10 cellular contexts compared by ENCODE assay signal in the genomic region with DNA sequence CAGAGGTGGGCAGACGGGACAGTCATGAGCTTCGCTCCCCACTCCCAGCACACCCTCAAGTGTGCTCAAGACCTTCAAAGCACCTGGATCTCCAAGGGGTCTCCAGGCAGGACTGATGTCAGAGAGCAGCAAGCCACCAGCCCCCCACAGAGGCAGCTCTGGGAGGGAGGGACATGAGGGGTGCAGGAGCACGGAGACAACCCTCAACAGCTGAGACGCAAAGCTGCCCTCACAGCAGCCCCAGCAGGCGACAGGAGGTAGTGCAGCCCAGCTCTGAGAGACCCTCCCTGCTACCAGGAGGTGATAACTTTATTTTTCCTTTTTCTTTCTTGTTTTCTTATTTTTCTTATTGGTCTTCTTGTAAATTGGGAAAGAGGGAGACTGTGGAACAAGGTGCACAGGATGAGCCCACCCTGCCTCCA. TPM values are rescaled to one million over a fixed set of nuclear protein-coding genes. Genes with fewer than 3 reads are reported as not detected.
DNase-seq lines count a peak whose midpoint lies in the region; ATAC-seq and TF ChIP-seq lines count a peak whose summit lies in the region.
"Had no signal": no experiment of that assay in that cellular context is flagged by ENCODE, and none has a peak within 500 bp of the region (broad histone marks: within the 10 kb centered on the region; RNA-seq: fewer than 3 reads in every experiment).

No MANE protein-coding gene starts in this region.

- no peak overlapping the region for H3K9ac ChIP-seq in PC-3 (ENCODE audit: low read length)
- H3K9ac ChIP-seq in fibroblast of lung (ENCODE audit: insufficient read depth, low read length) = no peak overlapping the region

- ATAC-seq in activated CD8-positive, alpha-beta memory T cell treated with anti-CD3 and anti-CD28 coated beads, Interleukin-2, amount 10 ng/mL, durations not matched to agents 7 days and 5 days = no peak
- ATAC-seq in PC-3 = no peak
- ATAC-seq in HG02798 (IDR thresholded peaks at IDR 0.05; ENCODE audit: poor library complexity, unreplicated experiment) = no peak
- no peak for ATAC-seq in activated T-helper 17 cell treated with anti-CD3 and anti-CD28 coated beads, Interleukin-2, amount 50 U/mL, for 72 hours (replicated peaks)
- ATAC-seq: naive thymus-derived CD8-positive, alpha-beta T cell had no signal

- no peak overlapping the region for H3K27ac Mint-ChIP-seq in activated CD8-positive, alpha-beta memory T cell treated with anti-CD3 and anti-CD28 coated beads, Interleukin-2, amount 10 ng/mL, durations not matched to agents 7 days and 5 days
- no peak overlapping the region for H3K27ac Mint-ChIP-seq in activated T-helper 17 cell treated with anti-CD3 and anti-CD28 coated beads, Interleukin-2, amount 50 U/mL, for 72 hours

- no peak overlapping the region for H2AFZ ChIP-seq in PC-3 (ENCODE audit: low read length)
- no peak overlapping the region for H2AFZ ChIP-seq in fibroblast of lung (ENCODE audit: low read length)

- no peak overlapping the region for H3K4me3 Mint-ChIP-seq in activated CD8-positive, alpha-beta memory T cell treated with anti-CD3 and anti-CD28 coated beads, Interleukin-2, amount 10 ng/mL, durations not matched to agents 7 days and 5 days
- H3K4me3 Mint-ChIP-seq in activated T-helper 17 cell treated with anti-CD3 and anti-CD28 coated beads, Interleukin-2, amount 50 U/mL, for 72 hours = no peak overlapping the region
- H3K4me3 Mint-ChIP-seq: naive thymus-derived CD8-positive, alpha-beta T cell had no signal

- H3K9me2 ChIP-seq in PC-3 (replicated peaks; ENCODE audit: low read length) = no peaks in the 10 kb centered on the region

- H3K27me3 ChIP-seq in PC-3 (ENCODE audit: low read length) (no peaks in the 10 kb centered on the region), fibroblast of lung (ENCODE audit: control insufficient read depth, insufficient read depth, low read length) (no peaks in the 10 kb centered on the region)

- intact Hi-C loops in PC-3 (cut with micrococcal nuclease) = no loop called here

- H3K36me3 Mint-ChIP-seq in activated CD8-positive, alpha-beta memory T cell treated with anti-CD3 and anti-CD28 coated beads, Interleukin-2, amount 10 ng/mL, durations not matched to agents 7 days and 5 days = peaks cover 36% of the 10 kb centered on the region
- H3K36me3 Mint-ChIP-seq in activated T-helper 17 cell treated with anti-CD3 and anti-CD28 coated beads, Interleukin-2, amount 50 U/mL, for 72 hours (ENCODE audit: low read depth) = peaks cover 33% of the 10 kb centered on the region

- CTCF ChIA-PET in activated CD8-positive, alpha-beta memory T cell treated with anti-CD3 and anti-CD28 coated beads, Interleukin-2, amount 10 ng/mL, durations not matched to agents 7 days and 5 days (lab: Charles Lee) = interaction anchor here (0.8 to 6.3 kb wide), 6 partner anchors 8 to 56 kb away, joined by 3 to 124 read pairs (median 4); no protein-coding TSS in a partner anchor
- CTCF ChIA-PET in PC-3 (lab: Charles Lee) = interaction anchor here (0.5 kb wide), 1 partner anchor 29 kb away, joined by 3 read pairs; no protein-coding TSS in a partner anchor

- H3K9me3 ChIP-seq in PC-3 (ENCODE audit: low read length) = no peaks in the 10 kb centered on the region
- no peaks in the 10 kb centered on the region for H3K9me3 ChIP-seq in fibroblast of lung (ENCODE audit: control insufficient read depth, insufficient read depth, low read depth, low read length)

- no peak overlapping the region for H3K27ac ChIP-seq in PC-3 (ENCODE audit: low read length)
- no peak overlapping the region for H3K27ac ChIP-seq in fibroblast of lung (ENCODE audit: insufficient read depth, low read length)

- H3K4me3 ChIP-seq in PC-3 (ENCODE audit: low read length) = no peak overlapping the region
- H3K4me3 ChIP-seq in fibroblast of lung (replicated peaks in 1 of 4; ENCODE audit: control extremely low read depth in 1 of 4, insufficient read depth in 1 of 4, low read depth in 3 of 4, low read length in 4 of 4) = no peak overlapping the region

- H3K36me3 ChIP-seq in PC-3 (ENCODE audit: low read depth, low read length) = peaks cover 27% of the 10 kb centered on the region
- H3K36me3 ChIP-seq in fibroblast of lung (ENCODE audit: control insufficient read depth, insufficient read depth, low read length) = peaks cover 35% of the 10 kb centered on the region

- peaks cover 5% of the 10 kb centered on the region for H3K4me1 Mint-ChIP-seq in activated CD8-positive, alpha-beta memory T cell treated with anti-CD3 and anti-CD28 coated beads, Interleukin-2, amount 10 ng/mL, durations not matched to agents 7 days and 5 days
- H3K4me1 Mint-ChIP-seq in activated T-helper 17 cell treated with anti-CD3 and anti-CD28 coated beads, Interleukin-2, amount 50 U/mL, for 72 hours = no peaks in the 10 kb centered on the region

- H3F3A ChIP-seq in PC-3 (ENCODE audit: low read length, unreplicated experiment) = no peaks in the 10 kb centered on the region

- H3K27me3 Mint-ChIP-seq in activated CD8-positive, alpha-beta memory T cell treated with anti-CD3 and anti-CD28 coated beads, Interleukin-2, amount 10 ng/mL, durations not matched to agents 7 days and 5 days = no peaks in the 10 kb centered on the region
- no peaks in the 10 kb centered on the region for H3K27me3 Mint-ChIP-seq in activated T-helper 17 cell treated with anti-CD3 and anti-CD28 coated beads, Interleukin-2, amount 50 U/mL, for 72 hours
- H3K27me3 Mint-ChIP-seq: naive thymus-derived CD8-positive, alpha-beta T cell had no signal

- H4K20me1 ChIP-seq in PC-3 (ENCODE audit: low read length) (0 out of 2 replicates have a peak, but pooled peaks cover 3% of the 10 kb centered on the region), fibroblast of lung (ENCODE audit: control insufficient read depth, extremely low read depth, insufficient read depth, low read length) (no peaks in the 10 kb centered on the region)

- H3K4me1 ChIP-seq in PC-3 (ENCODE audit: insufficient read depth, low read length) (no peaks in the 10 kb centered on the region), fibroblast of lung (ENCODE audit: control insufficient read depth, extremely low read depth, insufficient read depth, low read length) (peaks cover 2% of the 10 kb centered on the region)

- BruUV-seq in PC-3 (replicated peaks; lab: Mats Ljungman, UMichigan) = no TSS peak

- no peaks in the 10 kb centered on the region for H3K9me3 Mint-ChIP-seq in activated CD8-positive, alpha-beta memory T cell treated with anti-CD3 and anti-CD28 coated beads, Interleukin-2, amount 10 ng/mL, durations not matched to agents 7 days and 5 days (ENCODE audit: low read depth)
- H3K9me3 Mint-ChIP-seq in activated T-helper 17 cell treated with anti-CD3 and anti-CD28 coated beads, Interleukin-2, amount 50 U/mL, for 72 hours = no peaks in the 10 kb centered on the region

- no peak overlapping the region for H3K4me2 ChIP-seq in PC-3 (ENCODE audit: low read length)
- no peak overlapping the region for H3K4me2 ChIP-seq in fibroblast of lung (ENCODE audit: extremely low read depth, insufficient read depth, low read length)

- DNase-seq in activated CD8-positive, alpha-beta memory T cell treated with anti-CD3 and anti-CD28 coated beads, Interleukin-2, amount 10 ng/mL, durations not matched to agents 7 days and 5 days = peak; percentile 52
- DNase-seq in activated CD8-positive, alpha-beta memory T cell treated with anti-CD3 and anti-CD28 coated beads, Interleukin-2, amount 50 U/mL, for 48 hours = no peak
- DNase-seq in PC-3 = peak; percentile 38
- DNase-seq in fibroblast of lung (ENCODE audit: low read depth in 2 of 2) = no peak
- peak; percentile 50 for DNase-seq in stimulated activated CD8-positive, alpha-beta memory T cell treated with anti-CD3 and anti-CD28 coated beads, Interleukin-4, amount 100 ng/mL, for 48 hours
- DNase-seq in DMS153 treated with DMSO at 0.1 percent for 48 hours (lab: John Stamatoyannopoulos, UW; ENCODE audit: unreplicated experiment) = no peak
- DNase-seq: T1000 had no signal

- POLR2A ChIA-PET in PC-3 (lab: Charles Lee; ENCODE audit: unreplicated experiment) = no interaction called here

- H3K79me2 ChIP-seq in PC-3 (ENCODE audit: low read length) = no peaks in the 10 kb centered on the region
- no peaks in the 10 kb centered on the region for H3K79me2 ChIP-seq in fibroblast of lung (ENCODE audit: control insufficient read depth, insufficient read depth, low read length)

- TF ChIP-seq CTCF in PC-3 (conservative IDR thresholded peaks at IDR 0.05; ENCODE audit: low read depth, low read length) (peak; percentile 63), fibroblast of lung (conservative IDR thresholded peaks at IDR 0.05 in 1 of 2, IDR thresholded peaks at IDR 0.05 in 1 of 2; ENCODE audit: low read depth in 1 of 2, low read length in 2 of 2) (peak; percentile 52 to 63)

RNA-seq across cellular contexts. Expression of gene SIVA1, which starts 17.9 kb away (rescaled TPM):
- total RNA-seq in activated CD8-positive, alpha-beta memory T cell treated with anti-CD3 and anti-CD28 coated beads, Interleukin-2, amount 10 ng/mL, durations not matched to agents 7 days and 5 days = 100 to 1,000 TPM; 127 to 140 TPM
- total RNA-seq in PC-3 (2014; rRNA removed) (375 and 519 TPM in 2 replicates), fibroblast of lung (60.6 and 65.1 TPM in 2 replicates)
- polyA plus RNA-seq in fibroblast of lung = 26.1 and 37.4 TPM in 2 replicates
- polyA plus RNA-seq in fibroblast of lung (2012) = 56.6 and 101 TPM in 2 replicates
- 10.0 and 10.9 TPM in 2 replicates for polyA minus RNA-seq in fibroblast of lung (ENCODE audit: low replicate concordance)
- 100 to 1,000 TPM in 1 of 2 donors, 10 to 100 TPM in 1; 65.2 to 121 TPM for total RNA-seq in activated T-helper 17 cell treated with anti-CD3 and anti-CD28 coated beads, Interleukin-2, amount 50 U/mL, for 72 hours

RNA-seq across cellular contexts. Expression of gene AKT1, which starts 24.7 kb away (rescaled TPM):
- 100 to 1,000 TPM; 178 to 202 TPM for total RNA-seq in activated CD8-positive, alpha-beta memory T cell treated with anti-CD3 and anti-CD28 coated beads, Interleukin-2, amount 10 ng/mL, durations not matched to agents 7 days and 5 days
- 196 and 212 TPM in 2 replicates for total RNA-seq in PC-3 (2014; rRNA removed)
- 127 and 131 TPM in 2 replicates for total RNA-seq in fibroblast of lung
- polyA plus RNA-seq in fibroblast of lung = 83.2 and 109 TPM in 2 replicates
- 98.5 and 138 TPM in 2 replicates for polyA plus RNA-seq in fibroblast of lung (2012)
- polyA minus RNA-seq in fibroblast of lung (ENCODE audit: low replicate concordance) = 376 and 400 TPM in 2 replicates
- 100 to 1,000 TPM in 1 of 2 donors, 10 to 100 TPM in 1; 81.3 to 160 TPM for total RNA-seq in activated T-helper 17 cell treated with anti-CD3 and anti-CD28 coated beads, Interleukin-2, amount 50 U/mL, for 72 hours

RNA-seq across cellular contexts. Expression of gene ZBTB42, which starts 30.0 kb away (rescaled TPM):
- 1 to 10 TPM; 4.9 to 5.5 TPM for total RNA-seq in activated CD8-positive, alpha-beta memory T cell treated with anti-CD3 and anti-CD28 coated beads, Interleukin-2, amount 10 ng/mL, durations not matched to agents 7 days and 5 days
- total RNA-seq in PC-3 (2014; rRNA removed) (9.2 and 11.3 TPM in 2 replicates), fibroblast of lung (2.3 and 2.8 TPM in 2 replicates)
- 0.99 and 1.1 TPM in 2 replicates for polyA plus RNA-seq in fibroblast of lung
- 1.7 and 2.1 TPM in 2 replicates for polyA plus RNA-seq in fibroblast of lung (2012)
- polyA minus RNA-seq in fibroblast of lung (ENCODE audit: low replicate concordance) = 2.6 and 4.9 TPM in 2 replicates
- total RNA-seq in activated T-helper 17 cell treated with anti-CD3 and anti-CD28 coated beads, Interleukin-2, amount 50 U/mL, for 72 hours = 1 to 10 TPM; 3.0 to 3.2 TPM

RNA-seq across cellular contexts. Expression of gene ADSS1, which starts 46.8 kb away (rescaled TPM):
- total RNA-seq in activated CD8-positive, alpha-beta memory T cell treated with anti-CD3 and anti-CD28 coated beads, Interleukin-2, amount 10 ng/mL, durations not matched to agents 7 days and 5 days = 1 to 10 TPM; 2.5 to 3.5 TPM
- total RNA-seq in PC-3 (2014; rRNA removed) (7.9 and 8.8 TPM in 2 replicates), fibroblast of lung (2.3 and 3.5 TPM in 2 replicates)
- 1.3 and 2.2 TPM in 2 replicates for polyA plus RNA-seq in fibroblast of lung
- 2.3 and 2.7 TPM in 2 replicates for polyA plus RNA-seq in fibroblast of lung (2012)
- polyA minus RNA-seq in fibroblast of lung (ENCODE audit: low replicate concordance) = 0.15 TPM in 1 of 2 replicates, not detected in the other
- 1 to 10 TPM in 1 of 2 donors, under 1 TPM in 1; 0.91 to 2.4 TPM for total RNA-seq in activated T-helper 17 cell treated with anti-CD3 and anti-CD28 coated beads, Interleukin-2, amount 50 U/mL, for 72 hours

Comparison
In these comparisons a context has a peak if more than half of its experiments do, and no peak if none do; other contexts are left out.
1. DNase-seq: peak in activated CD8-positive, alpha-beta memory T cell treated with anti-CD3 and anti-CD28 coated beads, Interleukin-2, amount 10 ng/mL, durations not matched to agents 7 days and 5 days (single experiment), PC-3 (single experiment) and stimulated activated CD8-positive, alpha-beta memory T cell treated with anti-CD3 and anti-CD28 coated beads, Interleukin-4, amount 100 ng/mL, for 48 hours (single experiment); none in activated CD8-positive, alpha-beta memory T cell treated with anti-CD3 and anti-CD28 coated beads, Interleukin-2, amount 50 U/mL, for 48 hours (single experiment), fibroblast of lung (0 of 2) and DMS153 treated with DMSO at 0.1 percent for 48 hours (single experiment).